ENCODE assay signal across 8 cellular contexts in genomic region chr14:39102969-39103957, GRCh38. TPM values are rescaled to one million over a fixed set of nuclear protein-coding genes. Genes with fewer than 3 reads are reported as not detected.
DNase-seq lines count a peak whose midpoint lies in the region; ATAC-seq and TF ChIP-seq lines count a peak whose summit lies in the region.

Gene SEC23A, minus strand, starts transcription at chr14:39103235. Its CDS starts 7,117 bp downstream, at chr14:39096118.

- peaks cover 40% of the 10 kb centered on the region for H3K4me1 Mint-ChIP-seq in HFFc6 (ENCODE audit: low read depth)
- peaks cover 59% of the 10 kb centered on the region for H3K4me1 Mint-ChIP-seq in activated naive CD4-positive, alpha-beta T cell treated with anti-CD3 and anti-CD28 coated beads, Interleukin-2, amount 10 ng/mL, durations not matched to agents 7 days and 5 days

- no peaks in the 10 kb centered on the region for H3K9me3 Mint-ChIP-seq in HFFc6
- no peaks in the 10 kb centered on the region for H3K9me3 Mint-ChIP-seq in activated naive CD4-positive, alpha-beta T cell treated with anti-CD3 and anti-CD28 coated beads, Interleukin-2, amount 10 ng/mL, durations not matched to agents 7 days and 5 days

- DNase-seq in GM04504 (ENCODE audit: low read depth) = peak; percentile 71
- DNase-seq in HFFc6 = peak; percentile 73
- DNase-seq in NAMALWA (ENCODE audit: low spot score) = peak; percentile 80
- peak; percentile 78 for DNase-seq in SK-MEL-5 (ENCODE audit: low read depth, low spot score)
- DNase-seq in activated naive CD4-positive, alpha-beta T cell treated with anti-CD3 and anti-CD28 coated beads, Interleukin-2, amount 10 ng/mL, durations not matched to agents 7 days and 5 days = peak; percentile 93
- peak; percentile 83 for DNase-seq in globus pallidus (ENCODE audit: low spot score)
- peak; percentile 82 for DNase-seq in omental fat pad (ENCODE audit: low spot score)

- peaks cover 14% of the 10 kb centered on the region for H3K36me3 Mint-ChIP-seq in HFFc6 (ENCODE audit: low read depth)
- H3K36me3 Mint-ChIP-seq in activated naive CD4-positive, alpha-beta T cell treated with anti-CD3 and anti-CD28 coated beads, Interleukin-2, amount 10 ng/mL, durations not matched to agents 7 days and 5 days = peaks cover 17% of the 10 kb centered on the region

- in situ Hi-C loops in SK-MEL-5 (cut with HindIII; ENCODE audit: low pct_unique_long_range_greater_than_20kb, low sequenced_read_pairs) = no loop called here

- CTCF ChIA-PET in activated naive CD4-positive, alpha-beta T cell treated with anti-CD3 and anti-CD28 coated beads, Interleukin-2, amount 10 ng/mL, durations not matched to agents 7 days and 5 days (lab: Charles Lee) = interaction anchor here (0.8 to 1.6 kb wide), 2 partner anchors 13 to 323 kb away, joined by 4 to 5 read pairs; no protein-coding TSS in a partner anchor

- H3K27ac ChIP-seq in temporal lobe (ENCODE audit: low read depth, low read length) = peak within 1 kb of the TSS; percentile 94

- peak; percentile 98 for ATAC-seq in omental fat pad (ENCODE audit: low FRiP score)

- peak within 1 kb of the TSS; percentile 92 for H3K27ac Mint-ChIP-seq in HFFc6
- peak within 1 kb of the TSS; percentile 95 for H3K27ac Mint-ChIP-seq in activated naive CD4-positive, alpha-beta T cell treated with anti-CD3 and anti-CD28 coated beads, Interleukin-2, amount 10 ng/mL, durations not matched to agents 7 days and 5 days

- TF ChIP-seq CTCF in HFFc6 (IDR thresholded peaks at IDR 0.05) (peak; percentile 26; the same call in 1 of the 2 replicates), omental fat pad (IDR thresholded peaks at IDR 0.05) (no peak)

- H3K27me3 Mint-ChIP-seq in HFFc6 (ENCODE audit: insufficient read depth) = no peaks in the 10 kb centered on the region
- no peaks in the 10 kb centered on the region for H3K27me3 Mint-ChIP-seq in activated naive CD4-positive, alpha-beta T cell treated with anti-CD3 and anti-CD28 coated beads, Interleukin-2, amount 10 ng/mL, durations not matched to agents 7 days and 5 days

- H3K4me3 Mint-ChIP-seq in HFFc6 = peak within 1 kb of the TSS; percentile 95
- H3K4me3 Mint-ChIP-seq in activated naive CD4-positive, alpha-beta T cell treated with anti-CD3 and anti-CD28 coated beads, Interleukin-2, amount 10 ng/mL, durations not matched to agents 7 days and 5 days = peak within 1 kb of the TSS; percentile 97

RNA-seq across cellular contexts. Expression of gene SEC23A, which starts in this region (rescaled TPM):
- total RNA-seq in HFFc6 (2021; fragmentation: NEBNext Ultra II Directional; extraction: Animal tissue kit (Norgen Biotek cat#: 25700)) = 100 to 1,000 TPM; 199 to 255 (median 241) TPM
- 85.3 and 93.1 TPM in 2 replicates for total RNA-seq in SK-MEL-5 (2014; rRNA removed; shearing (Covaris generic))
- 35.3 and 44.4 TPM in 2 replicates for polyA plus RNA-seq in SK-MEL-5 (2015; cell fraction: cytosol; rRNA removed)
- polyA plus RNA-seq in SK-MEL-5 (2015; cell fraction: nucleus; rRNA removed) = 17.6 and 27.7 TPM in 2 replicates
- 100 to 1,000 TPM in 3 of 4 donors, 10 to 100 TPM in 1; 89.9 to 152 (median 113) TPM for total RNA-seq in omental fat pad
- total RNA-seq in temporal lobe = 61.2 TPM

Comparison
In these comparisons a context has a peak if more than half of its experiments do, and no peak if none do; other contexts are left out.
1. Peak in every context shown above with its lines: DNase-seq, ATAC-seq and H3K27ac ChIP-seq.